In genomic region chr5:68215888-68216736, GRCh38 we compare ENCODE assay signal across 8 cellular contexts. TPM values are rescaled to one million over a fixed set of nuclear protein-coding genes. Genes with fewer than 3 reads are reported as not detected.
A peak's percentile ranks its signal among the peaks of the same experiment; 100 is the strongest.
DNase-seq lines count a peak whose midpoint lies in the region; ATAC-seq and TF ChIP-seq lines count a peak whose summit lies in the region.

No MANE protein-coding gene starts in this region.

- intact Hi-C loops in psoas muscle (cut with DNase I) (loop anchor here in 1 of 2 donors (2.0 to 10.0 kb wide), 3 partner anchors 27 to 591 kb away; no protein-coding TSS in a partner anchor), uterus (cut with DNase I; ENCODE audit: low total_unique reads) (loop anchor here (5.0 kb wide), 1 partner anchor 36 kb away; no protein-coding TSS in a partner anchor)

- ATAC-seq in GM21447 (IDR thresholded peaks at IDR 0.05; ENCODE audit: unreplicated experiment): peak; percentile 45
- peak; percentile 45 to 54 (median 50) for ATAC-seq in psoas muscle

- H3K9ac ChIP-seq in HUES64 (ENCODE audit: low read depth, low read length): peak overlapping the region; percentile 74

- H3K9me3 ChIP-seq in HUES64 (ENCODE audit: insufficient read depth, low read depth, low read length) (peaks cover 9% of the 10 kb centered on the region), cardiac muscle cell (ENCODE audit: low read depth) (no peaks in the 10 kb centered on the region), psoas muscle (peaks cover 5% of the 10 kb centered on the region), uterus (no peaks in the 10 kb centered on the region)

- peaks cover 5% of the 10 kb centered on the region; the same call in 1 of the 2 replicates for H3K4me1 ChIP-seq in HUES64 (ENCODE audit: insufficient read depth, low read length)
- H3K4me1 ChIP-seq in cardiac muscle cell (ENCODE audit: low read depth): peaks cover 15% of the 10 kb centered on the region
- H3K4me1 ChIP-seq in psoas muscle: peaks cover 24% of the 10 kb centered on the region
- no peaks in the 10 kb centered on the region for H3K4me1 ChIP-seq in uterus

- H3K27ac ChIP-seq in HUES64 (ENCODE audit: low read depth, low read length) (no peak overlapping the region; the same call in 1 of the 2 replicates), cardiac muscle cell (peak overlapping the region; percentile 93), psoas muscle (peak overlapping the region; percentile 99), uterus (peak overlapping the region; percentile 97 to 98)

- TF ChIP-seq POLR2A in uterus (IDR thresholded peaks at IDR 0.05): no peak

- H3K4me3 ChIP-seq in HUES64 (ENCODE audit: low read length) (peak overlapping the region; percentile 88), cardiac muscle cell (peak overlapping the region; percentile 63), psoas muscle (peak overlapping the region; percentile 95), uterus (peak overlapping the region; percentile 93 to 98)

- no peaks in the 10 kb centered on the region for H3K36me3 ChIP-seq in HUES64 (ENCODE audit: insufficient read depth, low read length)
- H3K36me3 ChIP-seq in cardiac muscle cell: no peaks in the 10 kb centered on the region
- peaks cover 0 to 4% of the 10 kb centered on the region in 2 donors for H3K36me3 ChIP-seq in psoas muscle (ENCODE audit: insufficient read depth in 1 of 2, low read depth in 1 of 2)
- no peaks in the 10 kb centered on the region for H3K36me3 ChIP-seq in uterus

- peak; percentile 27 for DNase-seq in DMS 273 treated with DMSO at 0.1 percent for 48 hours (lab: John Stamatoyannopoulos, UW)
- peak; percentile 47 for DNase-seq in SHP77 treated with DMSO at 0.1 percent for 48 hours (lab: John Stamatoyannopoulos, UW)
- peak; percentile 34 for DNase-seq in activated gamma-delta T cell treated with anti-CD3 and anti-CD28 coated beads, Interleukin-2, amount 50 U/mL, for 16 hours (ENCODE audit: low read depth)
- DNase-seq in cardiac muscle cell (ENCODE audit: low read depth in 1 of 2, low spot score in 1 of 2): peak; percentile 45 to 76
- peak; percentile 46 to 76 for DNase-seq in psoas muscle
- DNase-seq in uterus: peak; percentile 42 to 46

- H3K27me3 ChIP-seq in HUES64 (ENCODE audit: insufficient read depth, low read length) (peaks cover 73% of the 10 kb centered on the region), cardiac muscle cell (no peaks in the 10 kb centered on the region), psoas muscle (ENCODE audit: insufficient read depth in 3 of 3, low read length in 2 of 3) (no peaks in the 10 kb centered on the region), uterus (no peaks in the 10 kb centered on the region)

- WGBS in HUES64: under 1% methylated on average over 80 of the region's 80 CpGs
- WGBS in psoas muscle, 3 donors: 0% methylated on average over 49 to 80 of the region's 80 CpGs

- no peak for TF ChIP-seq CTCF in cardiac muscle cell (IDR thresholded peaks at IDR 0.05; ENCODE audit: low read depth, low read length)
- no peak for TF ChIP-seq CTCF in psoas muscle (IDR thresholded peaks at IDR 0.05)
- no peak for TF ChIP-seq CTCF in uterus (IDR thresholded peaks at IDR 0.05)

RNA-seq across cellular contexts. Expression of gene PIK3R1, which starts 0.6 kb away (rescaled TPM):
- 12.3 TPM for polyA plus RNA-seq in HUES64 (2013, experiment 1 of 2)
- polyA plus RNA-seq in HUES64 (2013, experiment 2 of 2): 17.8 TPM
- total RNA-seq in cardiac muscle cell (13.3 and 17.5 TPM in 2 replicates), psoas muscle (100 to 1,000 TPM; 102 to 155 (median 140) TPM), uterus (100 to 1,000 TPM; 101 to 358 (median 190) TPM)
- polyA plus RNA-seq in cardiac muscle cell (15.1 and 15.4 TPM in 2 replicates), psoas muscle (10 to 100 TPM; 29.7 to 63.8 (median 30.7) TPM)
